ENCODE assay signal across 19 cellular contexts in genomic region chr5:74017112-74017511, GRCh38.
DNase-seq lines count a peak whose midpoint lies in the region; ATAC-seq, FAIRE-seq and TF ChIP-seq lines count a peak whose summit lies in the region.
"Had no signal": no experiment of that assay in that cellular context is flagged by ENCODE, and none has a peak within 500 bp of the region (broad histone marks: within the 10 kb centered on the region; RNA-seq: fewer than 3 reads in every experiment).

No MANE protein-coding gene starts in this region.

- TF ChIP-seq CTCF in astrocyte (IDR thresholded peaks at IDR 0.05; ENCODE audit: insufficient read depth, low read depth, low read length) (no peak), mucosa of descending colon (IDR thresholded peaks at IDR 0.05) (no peak)

- DNase-seq in DMS79 treated with DMSO at 0.1 percent for 48 hours (lab: John Stamatoyannopoulos, UW) = peak; percentile 52
- peak; percentile 48 for DNase-seq in HT-29 (ENCODE audit: low spot score)
- DNase-seq in astrocyte (ENCODE audit: low read depth) = peak; percentile 9
- no peak for DNase-seq in mucosa of descending colon
- no peak for DNase-seq in amygdala (lab: John Stamatoyannopoulos, UW)
- no peak for DNase-seq in activated T-cell treated with anti-CD3 and anti-CD28 coated beads for 4 hours
- no peak for DNase-seq in foreskin melanocyte
- DNase-seq: activated CD4-positive, CD25-positive, alpha-beta regulatory T cell; activated CD8-positive, alpha-beta memory T cell treated with anti-CD3 and anti-CD28 coated beads, Interleukin-2, amount 50 U/mL, for 48 hours; activated naive CD4-positive, alpha-beta T cell treated with anti-CD3 and anti-CD28 coated beads, Interleukin-2, amount 50 U/mL, for 16 hours; natural killer cell; stimulated activated CD4-positive, alpha-beta T cell treated with anti-CD3 and anti-CD28 coated beads, Interleukin-4, amount 100 ng/mL, for 24 hours; upper lobe of right lung had no signal

- no peak overlapping the region for H3K9ac ChIP-seq in astrocyte (ENCODE audit: low read length)
- H3K9ac ChIP-seq: BLaER1 treated with 17β-estradiol and CSF1 and Interleukin-3, amounts not matched to agents 10 nM and 100 nM had no signal

- peak; percentile 44 for ATAC-seq in mucosa of descending colon
- ATAC-seq in HG03378 (IDR thresholded peaks at IDR 0.05; ENCODE audit: unreplicated experiment) = no peak
- ATAC-seq: natural killer cell; stimulated activated effector memory CD8-positive, alpha-beta T cell treated with anti-CD3 and anti-CD28 coated beads, Interleukin-12 subunit alpha, Interleukin-12 subunit beta, amount 100 ng/mL, for 72 hours; upper lobe of right lung had no signal

- no peak overlapping the region for H3K4me2 ChIP-seq in astrocyte (ENCODE audit: low read length)
- H3K4me2 ChIP-seq: BLaER1 treated with 17β-estradiol and CSF1 and Interleukin-3, amounts not matched to agents 10 nM and 100 nM had no signal

- no peak overlapping the region for H3K4me3 Mint-ChIP-seq in astrocyte (ENCODE audit: unreplicated experiment)
- H3K4me3 Mint-ChIP-seq: natural killer cell; stimulated activated effector memory CD8-positive, alpha-beta T cell treated with anti-CD3 and anti-CD28 coated beads, Interleukin-12 subunit alpha, Interleukin-12 subunit beta, amount 100 ng/mL, for 72 hours had no signal

- no peak overlapping the region for H3K27ac Mint-ChIP-seq in astrocyte (ENCODE audit: unreplicated experiment)
- H3K27ac Mint-ChIP-seq: natural killer cell; stimulated activated effector memory CD8-positive, alpha-beta T cell treated with anti-CD3 and anti-CD28 coated beads, Interleukin-12 subunit alpha, Interleukin-12 subunit beta, amount 100 ng/mL, for 72 hours had no signal

- H3K4me1 ChIP-seq in astrocyte (ENCODE audit: insufficient read depth, low read length) (peaks cover 4% of the 10 kb centered on the region), mucosa of descending colon (ENCODE audit: low read depth) (no peaks in the 10 kb centered on the region)
- H3K4me1 ChIP-seq: BLaER1 treated with 17β-estradiol and CSF1 and Interleukin-3, amounts not matched to agents 10 nM and 100 nM; right atrium auricular region; upper lobe of right lung had no signal

- no peaks in the 10 kb centered on the region for H3K36me3 ChIP-seq in astrocyte (ENCODE audit: insufficient read depth, low read length)
- no peaks in the 10 kb centered on the region for H3K36me3 ChIP-seq in mucosa of descending colon (ENCODE audit: low read depth)
- H3K36me3 ChIP-seq: BLaER1 treated with 17β-estradiol and CSF1 and Interleukin-3, amounts not matched to agents 10 nM and 100 nM; right atrium auricular region; upper lobe of right lung had no signal

- intact Hi-C loops in mucosa of descending colon (cut with DNase I, micrococcal nuclease) = no loop called here

- H2AFZ ChIP-seq in astrocyte (ENCODE audit: low read depth, low read length) = no peak overlapping the region

- no peaks in the 10 kb centered on the region for H3K9me3 ChIP-seq in astrocyte (ENCODE audit: insufficient read depth, low read depth, low read length)
- H3K9me3 ChIP-seq in mucosa of descending colon = no peaks in the 10 kb centered on the region
- H3K9me3 ChIP-seq: right atrium auricular region, upper lobe of right lung had no signal

- H3K9me3 Mint-ChIP-seq in astrocyte (ENCODE audit: unreplicated experiment) = peaks cover 6% of the 10 kb centered on the region
- H3K9me3 Mint-ChIP-seq: natural killer cell; stimulated activated effector memory CD8-positive, alpha-beta T cell treated with anti-CD3 and anti-CD28 coated beads, Interleukin-12 subunit alpha, Interleukin-12 subunit beta, amount 100 ng/mL, for 72 hours had no signal

- H3K79me2 ChIP-seq in astrocyte (ENCODE audit: insufficient read depth, low read length) = no peaks in the 10 kb centered on the region

- H3K27me3 Mint-ChIP-seq in astrocyte (ENCODE audit: low read depth, unreplicated experiment) = peaks cover 3% of the 10 kb centered on the region

- no peak overlapping the region for H3K27ac ChIP-seq in astrocyte (ENCODE audit: low read depth, low read length)
- H3K27ac ChIP-seq: BLaER1 treated with 17β-estradiol and CSF1 and Interleukin-3, amounts not matched to agents 10 nM and 100 nM; right atrium auricular region; upper lobe of right lung had no signal

- H4K20me1 ChIP-seq in astrocyte (ENCODE audit: insufficient read depth, low read length) = no peaks in the 10 kb centered on the region
- H4K20me1 ChIP-seq: BLaER1 treated with 17β-estradiol and CSF1 and Interleukin-3, amounts not matched to agents 10 nM and 100 nM had no signal

- peaks cover 19% of the 10 kb centered on the region for H3K4me1 Mint-ChIP-seq in astrocyte (ENCODE audit: low read depth, unreplicated experiment)
- H3K4me1 Mint-ChIP-seq: natural killer cell; stimulated activated effector memory CD8-positive, alpha-beta T cell treated with anti-CD3 and anti-CD28 coated beads, Interleukin-12 subunit alpha, Interleukin-12 subunit beta, amount 100 ng/mL, for 72 hours had no signal

- no peak for FAIRE-seq in astrocyte (lab: Jason Lieb, UNC)
- FAIRE-seq: endometrium, H1 had no signal

- no peak overlapping the region for H3K4me3 ChIP-seq in astrocyte (ENCODE audit: insufficient read depth, low read depth, low read length)
- no peak overlapping the region for H3K4me3 ChIP-seq in mucosa of descending colon
- H3K4me3 ChIP-seq: BLaER1 treated with 17β-estradiol and CSF1 and Interleukin-3, amounts not matched to agents 10 nM and 100 nM; right atrium auricular region; upper lobe of right lung had no signal

- no peaks in the 10 kb centered on the region for H3K27me3 ChIP-seq in astrocyte (ENCODE audit: insufficient read depth, low read length)
- H3K27me3 ChIP-seq: BLaER1 treated with 17β-estradiol and CSF1 and Interleukin-3, amounts not matched to agents 10 nM and 100 nM; right atrium auricular region; upper lobe of right lung had no signal

- no peaks in the 10 kb centered on the region for H3K36me3 Mint-ChIP-seq in astrocyte (ENCODE audit: low read depth, unreplicated experiment)
- H3K36me3 Mint-ChIP-seq: natural killer cell; stimulated activated effector memory CD8-positive, alpha-beta T cell treated with anti-CD3 and anti-CD28 coated beads, Interleukin-12 subunit alpha, Interleukin-12 subunit beta, amount 100 ng/mL, for 72 hours had no signal

Comparison
In these comparisons a context has a peak if more than half of its experiments do, and no peak if none do; other contexts are left out.
1. DNase-seq: peak in DMS79 treated with DMSO at 0.1 percent for 48 hours (single experiment), HT-29 (single experiment) and astrocyte (single experiment); none in mucosa of descending colon (0 of 3), amygdala (0 of 56), activated T-cell treated with anti-CD3 and anti-CD28 coated beads for 4 hours (single experiment) and foreskin melanocyte (single experiment).